In genomic region chr7:132475669-132476116, GRCh38 we compare ENCODE assay signal across 18 cellular contexts.
DNase-seq lines count a peak whose midpoint lies in the region; ATAC-seq, FAIRE-seq and TF ChIP-seq lines count a peak whose summit lies in the region.
"Had no signal": no experiment of that assay in that cellular context is flagged by ENCODE, and none has a peak within 500 bp of the region (broad histone marks: within the 10 kb centered on the region; RNA-seq: fewer than 3 reads in every experiment).

No MANE protein-coding gene starts in this region.

- ATAC-seq in natural killer cell treated with Interleukin-12 subunit alpha and Interleukin-12 subunit beta and Interleukin-15 and Interleukin-18, amount 100 ng/mL, for 72 hours, result no peak
- ATAC-seq: activated T-helper 17 cell treated with anti-CD3 and anti-CD28 coated beads, Interleukin-2, amount 50 U/mL, for 72 hours; heart left ventricle had no signal

- no peak overlapping the region for H3K4me3 Mint-ChIP-seq in astrocyte (ENCODE audit: unreplicated experiment)
- H3K4me3 Mint-ChIP-seq in natural killer cell treated with Interleukin-12 subunit alpha and Interleukin-12 subunit beta and Interleukin-15 and Interleukin-18, amount 100 ng/mL, for 72 hours, result no peak overlapping the region
- H3K4me3 Mint-ChIP-seq: activated naive CD8-positive, alpha-beta T cell treated with anti-CD3 and anti-CD28 coated beads, Interleukin-2, amount 10 ng/mL, durations not matched to agents 7 days and 5 days; activated T-helper 17 cell treated with anti-CD3 and anti-CD28 coated beads, Interleukin-2, amount 50 U/mL, for 72 hours had no signal

- H4K12ac ChIP-seq in trophoblast cell (ENCODE audit: low read depth, low read length), result no peak overlapping the region

- H3K4ac ChIP-seq in mesendoderm (ENCODE audit: low read depth, low read length) (no peak overlapping the region), trophoblast cell (ENCODE audit: low read depth, low read length) (no peak overlapping the region)

- FAIRE-seq in astrocyte (lab: Jason Lieb, UNC), result no peak

- H4K20me1 ChIP-seq in astrocyte (ENCODE audit: insufficient read depth, low read length), result no peaks in the 10 kb centered on the region

- H3K9ac ChIP-seq in astrocyte (ENCODE audit: low read length), result no peak overlapping the region
- no peak overlapping the region for H3K9ac ChIP-seq in mesendoderm (ENCODE audit: low read length)
- no peak overlapping the region for H3K9ac ChIP-seq in trophoblast cell (ENCODE audit: low read length)

- no peak overlapping the region for H2BK15ac ChIP-seq in mesendoderm (replicated peaks; ENCODE audit: low read depth)

- H3K36me3 ChIP-seq in astrocyte (ENCODE audit: insufficient read depth, low read length) (no peaks in the 10 kb centered on the region), mesendoderm (ENCODE audit: control insufficient read depth, insufficient read depth, low read length) (no peaks in the 10 kb centered on the region), ascending aorta (no peaks in the 10 kb centered on the region), trophoblast cell (ENCODE audit: control insufficient read depth in 1 of 2, insufficient read depth in 2 of 2, low read length in 2 of 2) (no peaks in the 10 kb centered on the region)
- H3K36me3 ChIP-seq: colonic mucosa, heart left ventricle, sigmoid colon had no signal

- no peaks in the 10 kb centered on the region for H3K9me3 Mint-ChIP-seq in astrocyte (ENCODE audit: unreplicated experiment)
- H3K9me3 Mint-ChIP-seq in natural killer cell treated with Interleukin-12 subunit alpha and Interleukin-12 subunit beta and Interleukin-15 and Interleukin-18, amount 100 ng/mL, for 72 hours, result no peaks in the 10 kb centered on the region

- H3K4me2 ChIP-seq in astrocyte (ENCODE audit: low read length) (no peak overlapping the region), mesendoderm (ENCODE audit: low read length) (no peak overlapping the region), trophoblast cell (ENCODE audit: low read length) (no peak overlapping the region)

- H3K27me3 ChIP-seq in astrocyte (ENCODE audit: insufficient read depth, low read length), result no peaks in the 10 kb centered on the region
- H3K27me3 ChIP-seq in mesendoderm (ENCODE audit: insufficient read depth, low read length, poor library complexity), result no peaks in the 10 kb centered on the region
- no peaks in the 10 kb centered on the region for H3K27me3 ChIP-seq in ascending aorta
- H3K27me3 ChIP-seq in trophoblast cell (ENCODE audit: insufficient read depth, low read length), result no peaks in the 10 kb centered on the region
- H3K27me3 ChIP-seq: colonic mucosa, heart left ventricle, sigmoid colon had no signal

- no peak overlapping the region for H2AK5ac ChIP-seq in mesendoderm (ENCODE audit: low read length)
- H2AK5ac ChIP-seq in trophoblast cell (ENCODE audit: low read length), result no peak overlapping the region

- no peaks in the 10 kb centered on the region for H3K79me1 ChIP-seq in mesendoderm (ENCODE audit: low read length)
- no peaks in the 10 kb centered on the region for H3K79me1 ChIP-seq in trophoblast cell (ENCODE audit: low read length)

- H3K23ac ChIP-seq in mesendoderm (ENCODE audit: low read length), result no peak overlapping the region
- no peak overlapping the region for H3K23ac ChIP-seq in trophoblast cell (ENCODE audit: low read length)

- no peak overlapping the region for H3K56ac ChIP-seq in mesendoderm (ENCODE audit: low read length)

- no peaks in the 10 kb centered on the region for H3K36me3 Mint-ChIP-seq in astrocyte (ENCODE audit: low read depth, unreplicated experiment)
- H3K36me3 Mint-ChIP-seq in natural killer cell treated with Interleukin-12 subunit alpha and Interleukin-12 subunit beta and Interleukin-15 and Interleukin-18, amount 100 ng/mL, for 72 hours, result no peaks in the 10 kb centered on the region
- H3K36me3 Mint-ChIP-seq: CD14-positive monocyte had no signal

- H3K18ac ChIP-seq in mesendoderm (ENCODE audit: low read length) (no peak overlapping the region), trophoblast cell (ENCODE audit: low read length) (no peak overlapping the region)

- DNase-seq in ELF-1 (ENCODE audit: low read depth, low spot score) (peak; percentile 52), NCI-H2227 treated with DMSO at 0.1 percent for 48 hours (lab: John Stamatoyannopoulos, UW) (peak; percentile 25), astrocyte (ENCODE audit: low read depth) (peak; percentile 8), mesendoderm (peak; percentile 73), ascending aorta (ENCODE audit: low spot score in 2 of 2) (no peak), trophoblast cell (no peak)
- no peak for DNase-seq in natural killer cell treated with Interleukin-12 subunit alpha and Interleukin-12 subunit beta and Interleukin-15 and Interleukin-18, amount 100 ng/mL, for 72 hours (ENCODE audit: low spot score)
- DNase-seq in effector CD4-positive, alpha-beta T cell, result no peak
- DNase-seq: activated CD4-positive, alpha-beta T cell treated with anti-CD3 and anti-CD28 coated beads for 48 hours; activated naive CD8-positive, alpha-beta T cell treated with anti-CD3 and anti-CD28 coated beads, Interleukin-2, amount 10 ng/mL, durations not matched to agents 7 days and 5 days; colonic mucosa; GF-D8; heart left ventricle; islet precursor cell; NCI-H187 treated with DMSO at 0.1 percent for 48 hours; sigmoid colon had no signal

- intact Hi-C loops in ascending aorta (cut with DNase I), result no loop called here

- TF ChIP-seq CTCF in astrocyte (IDR thresholded peaks at IDR 0.05; ENCODE audit: insufficient read depth, low read depth, low read length), result no peak
- no peak for TF ChIP-seq CTCF in ascending aorta (IDR thresholded peaks at IDR 0.05)

- H2AFZ ChIP-seq in astrocyte (ENCODE audit: low read depth, low read length) (no peak overlapping the region), trophoblast cell (ENCODE audit: insufficient read depth, low read length, poor library complexity) (no peak overlapping the region)

- H3K9me3 ChIP-seq in astrocyte (ENCODE audit: insufficient read depth, low read depth, low read length) (no peaks in the 10 kb centered on the region), ascending aorta (no peaks in the 10 kb centered on the region), trophoblast cell (ENCODE audit: insufficient read depth, low read depth, low read length) (no peaks in the 10 kb centered on the region)
- H3K9me3 ChIP-seq: colonic mucosa, heart left ventricle, sigmoid colon had no signal

- H3K27me3 Mint-ChIP-seq in astrocyte (ENCODE audit: low read depth, unreplicated experiment), result peaks cover 33% of the 10 kb centered on the region
- peaks cover 0 to 3% of the 10 kb centered on the region in 2 donors for H3K27me3 Mint-ChIP-seq in natural killer cell treated with Interleukin-12 subunit alpha and Interleukin-12 subunit beta and Interleukin-15 and Interleukin-18, amount 100 ng/mL, for 72 hours

- H2BK12ac ChIP-seq in trophoblast cell (ENCODE audit: low read length), result no peak overlapping the region

- H3K14ac ChIP-seq in trophoblast cell (ENCODE audit: low read length), result no peak overlapping the region

- no peak overlapping the region for H4K5ac ChIP-seq in mesendoderm (ENCODE audit: low read length)

- no peak overlapping the region for H3K27ac ChIP-seq in astrocyte (ENCODE audit: low read depth, low read length)
- H3K27ac ChIP-seq in mesendoderm (ENCODE audit: low read depth, low read length), result no peak overlapping the region
- H3K27ac ChIP-seq in ascending aorta, result no peak overlapping the region
- H3K27ac ChIP-seq in trophoblast cell (ENCODE audit: low read depth, low read length), result no peak overlapping the region
- H3K27ac ChIP-seq: colonic mucosa, heart left ventricle, sigmoid colon had no signal

- peaks cover 15% of the 10 kb centered on the region for H3K4me1 Mint-ChIP-seq in astrocyte (ENCODE audit: low read depth, unreplicated experiment)
- peaks cover 9 to 33% of the 10 kb centered on the region in 2 donors for H3K4me1 Mint-ChIP-seq in natural killer cell treated with Interleukin-12 subunit alpha and Interleukin-12 subunit beta and Interleukin-15 and Interleukin-18, amount 100 ng/mL, for 72 hours (ENCODE audit: low read depth in 2 of 2)
- H3K4me1 Mint-ChIP-seq: CD14-positive monocyte had no signal

- H3K4me1 ChIP-seq in astrocyte (ENCODE audit: insufficient read depth, low read length), result peaks cover 8% of the 10 kb centered on the region
- H3K4me1 ChIP-seq in mesendoderm (ENCODE audit: control insufficient read depth, low read depth, low read length), result peaks cover 3% of the 10 kb centered on the region
- peaks cover 0 to 24% of the 10 kb centered on the region in 2 donors for H3K4me1 ChIP-seq in ascending aorta
- peaks cover 8 to 20% of the 10 kb centered on the region in 2 experiments for H3K4me1 ChIP-seq in trophoblast cell (ENCODE audit: control insufficient read depth in 1 of 2, insufficient read depth in 2 of 2, low read length in 2 of 2)
- H3K4me1 ChIP-seq: colonic mucosa had no signal

- no peak overlapping the region for H4K91ac ChIP-seq in trophoblast cell (ENCODE audit: low read depth, low read length)

- no peaks in the 10 kb centered on the region for H3K79me2 ChIP-seq in astrocyte (ENCODE audit: insufficient read depth, low read length)
- H3K79me2 ChIP-seq in mesendoderm (ENCODE audit: control insufficient read depth, insufficient read depth, low read length), result no peaks in the 10 kb centered on the region
- H3K79me2 ChIP-seq in trophoblast cell (ENCODE audit: control insufficient read depth, insufficient read depth, low read length, poor library complexity), result no peaks in the 10 kb centered on the region

- no peak overlapping the region for H2BK120ac ChIP-seq in mesendoderm (ENCODE audit: low read depth, low read length)
- H2BK120ac ChIP-seq in trophoblast cell (ENCODE audit: insufficient read depth, low read length, poor library complexity), result no peak overlapping the region

- no CpG with 5 or more reads among the region's 8 CpGs for WGBS in mesendoderm (ENCODE audit: extremely low coverage, insufficient coverage, low lambda C conversion rate)
- WGBS in trophoblast cell (ENCODE audit: extremely low coverage, insufficient coverage, insufficient read length), result no CpG with 5 or more reads among the region's 8 CpGs

- H4K8ac ChIP-seq in mesendoderm (ENCODE audit: low read depth, low read length), result no peak overlapping the region
- no peak overlapping the region for H4K8ac ChIP-seq in trophoblast cell (ENCODE audit: low read depth, low read length)

- H3K27ac Mint-ChIP-seq in astrocyte (ENCODE audit: unreplicated experiment), result no peak overlapping the region
- no peak overlapping the region for H3K27ac Mint-ChIP-seq in natural killer cell treated with Interleukin-12 subunit alpha and Interleukin-12 subunit beta and Interleukin-15 and Interleukin-18, amount 100 ng/mL, for 72 hours
- H3K27ac Mint-ChIP-seq: activated T-helper 17 cell treated with anti-CD3 and anti-CD28 coated beads, Interleukin-2, amount 50 U/mL, for 72 hours; CD14-positive monocyte had no signal

- no peak overlapping the region for H3K4me3 ChIP-seq in astrocyte (ENCODE audit: insufficient read depth, low read depth, low read length)
- no peak overlapping the region for H3K4me3 ChIP-seq in mesendoderm (ENCODE audit: low read length)
- H3K4me3 ChIP-seq in ascending aorta, result no peak overlapping the region
- no peak overlapping the region for H3K4me3 ChIP-seq in trophoblast cell (ENCODE audit: low read depth, low read length)
- H3K4me3 ChIP-seq: colonic mucosa, heart left ventricle, sigmoid colon had no signal

- H2BK5ac ChIP-seq in mesendoderm (ENCODE audit: low read length) (no peak overlapping the region), trophoblast cell (ENCODE audit: low read depth, low read length, poor library complexity) (no peak overlapping the region)

Comparison
In these comparisons a context has a peak if more than half of its experiments do, and no peak if none do; other contexts are left out.
1. DNase-seq: peak in ELF-1 (single experiment), NCI-H2227 treated with DMSO at 0.1 percent for 48 hours (single experiment), astrocyte (single experiment) and mesendoderm (single experiment); none in ascending aorta (0 of 2), natural killer cell treated with Interleukin-12 subunit alpha and Interleukin-12 subunit beta and Interleukin-15 and Interleukin-18, amount 100 ng/mL, for 72 hours (single experiment), effector CD4-positive, alpha-beta T cell (single experiment) and trophoblast cell (0 of 2).